ENCODE assay signal across 8 cellular contexts in the genomic region with DNA sequence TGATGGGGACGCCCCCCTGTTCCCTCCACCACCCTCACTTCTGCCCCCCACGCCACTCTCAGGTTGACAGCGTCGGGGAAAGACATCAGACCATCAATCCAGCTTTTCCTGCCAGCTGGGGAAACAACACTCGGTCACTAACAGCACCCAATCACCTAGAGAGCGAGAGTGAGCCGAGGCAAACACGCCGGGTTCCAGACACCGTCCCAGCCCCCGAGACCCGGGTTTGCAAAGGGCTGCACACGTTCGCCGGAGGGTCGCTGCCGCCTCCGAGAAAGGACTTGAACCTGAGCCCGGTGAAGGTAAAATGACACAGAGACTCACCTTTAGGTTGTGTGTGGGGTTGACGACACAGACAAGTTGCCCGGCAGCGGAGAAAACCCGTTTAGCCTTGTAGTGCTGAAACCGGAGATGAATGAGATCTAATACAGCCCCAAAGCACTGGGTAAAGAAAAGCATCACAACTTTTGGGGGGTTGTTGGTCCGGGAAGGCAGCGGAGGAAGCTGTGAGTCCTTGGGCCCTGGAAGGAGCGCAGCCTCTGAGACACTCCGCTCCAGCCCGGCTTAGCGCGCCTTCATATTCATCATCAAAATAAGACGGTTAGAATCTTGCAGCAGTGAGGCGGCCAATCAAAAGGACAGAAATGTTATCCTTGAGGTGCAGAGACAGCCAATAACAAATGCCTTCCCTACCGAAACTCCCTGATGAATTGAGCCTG. TPM values are rescaled to one million over a fixed set of nuclear protein-coding genes. Genes with fewer than 3 reads are reported as not detected.
DNase-seq lines count a peak whose midpoint lies in the region; ATAC-seq and TF ChIP-seq lines count a peak whose summit lies in the region.

A gene with protein sequence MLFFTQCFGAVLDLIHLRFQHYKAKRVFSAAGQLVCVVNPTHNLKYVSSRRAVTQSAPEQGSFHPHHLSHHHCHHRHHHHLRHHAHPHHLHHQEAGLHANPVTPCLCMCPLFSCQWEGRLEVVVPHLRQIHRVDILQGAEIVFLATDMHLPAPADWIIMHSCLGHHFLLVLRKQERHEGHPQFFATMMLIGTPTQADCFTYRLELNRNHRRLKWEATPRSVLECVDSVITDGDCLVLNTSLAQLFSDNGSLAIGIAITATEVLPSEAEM (minus strand): TSS at position 583 of the 719 bp plus-strand sequence. CDS start 124 bp downstream, at position 459.

- CTCF ChIA-PET in mammary epithelial cell (lab: Charles Lee; ENCODE audit: low non-redundant PET) = interaction anchor here (0.6 kb wide), 1 partner anchor 172 kb away, joined by 4 read pairs; no protein-coding TSS in a partner anchor

- BruUV-seq in mammary epithelial cell (replicated peaks; lab: Mats Ljungman, UMichigan) = no TSS peak

- WGBS in mammary epithelial cell (ENCODE audit: low coverage, missing lambda C conversion rate) = 74% methylated on average over 30 of the region's 34 CpGs
- 4% methylated on average over 29 of the region's 34 CpGs for WGBS in right lobe of liver (ENCODE audit: insufficient coverage, low coverage, low lambda C conversion rate, missing lambda C conversion rate)

- TF ChIP-seq CTCF in mammary epithelial cell (conservative IDR thresholded peaks at IDR 0.05 in 1 of 2, IDR thresholded peaks at IDR 0.05 in 1 of 2; ENCODE audit: extremely low read depth in 1 of 2, insufficient read depth in 1 of 2, low read depth in 1 of 2, low read length in 2 of 2) (no peak), right lobe of liver (IDR thresholded peaks at IDR 0.05) (no peak)

- H3K79me2 ChIP-seq in mammary epithelial cell (ENCODE audit: insufficient read depth, low read length) = no peaks in the 10 kb centered on the region

- H3K27me3 ChIP-seq in mammary epithelial cell (ENCODE audit: insufficient read depth, low read length) (peaks cover 6% of the 10 kb centered on the region), right lobe of liver (peaks cover 5 to 9% of the 10 kb centered on the region in 2 donors), subcutaneous abdominal adipose tissue (ENCODE audit: control insufficient read depth in 5 of 5, insufficient read depth in 4 of 5, low read length in 5 of 5) (peaks cover 15 to 51% (median 47%) of the 10 kb centered on the region in 5 donors)

- H3K9ac ChIP-seq in mammary epithelial cell (ENCODE audit: insufficient read depth, low read length) (no peak within 1 kb of the TSS), subcutaneous abdominal adipose tissue (ENCODE audit: low read length in 5 of 5) (peak within 1 kb of the TSS in 1 of 5 donors; percentile 15)

- in situ Hi-C loops in mammary epithelial cell (cut with MboI; ENCODE audit: low sequenced_read_pairs in 2 of 2) = no loop called here

- H3K4me2 ChIP-seq in mammary epithelial cell (ENCODE audit: insufficient read depth, low read depth, low read length) = peak within 1 kb of the TSS; percentile 15

- intact Hi-C loops in mammary epithelial cell (cut with micrococcal nuclease) = no loop called here
- intact Hi-C loops in right lobe of liver (cut with DNase I) = no loop called here
- intact Hi-C loops in left colon (cut with DNase I, micrococcal nuclease) = no loop called here

- peak; percentile 11 to 46 (median 26) for DNase-seq in stimulated activated naive CD4-positive, alpha-beta T cell (lab: John Stamatoyannopoulos, UW)
- no peak for DNase-seq in stimulated activated naive CD4-positive, alpha-beta T cell treated with Interleukin-2 at 50 U/mL for 16 hours (lab: John Stamatoyannopoulos, UW)
- DNase-seq in mammary epithelial cell (peak; percentile 71), right lobe of liver (no peak), SIG-M5 treated with dmso at 0.1 percent for 504 hours (lab: John Stamatoyannopoulos, UW; ENCODE audit: unreplicated experiment) (no peak), iPS-NIHi11 (ENCODE audit: low spot score) (no peak), left colon (no peak)

- H3K4me1 ChIP-seq in mammary epithelial cell (ENCODE audit: insufficient read depth, low read length) (no peaks in the 10 kb centered on the region), right lobe of liver (peaks cover 0 to 6% (median under 1%) of the 10 kb centered on the region in 4 donors), subcutaneous abdominal adipose tissue (ENCODE audit: control insufficient read depth in 5 of 5, insufficient read depth in 5 of 5, low read length in 5 of 5) (peaks cover 2 to 31% (median 20%) of the 10 kb centered on the region in 5 donors)

- peak within 1 kb of the TSS; percentile 15 for H2AFZ ChIP-seq in mammary epithelial cell (ENCODE audit: low read depth, low read length)

- no peaks in the 10 kb centered on the region for H3K36me3 ChIP-seq in mammary epithelial cell (ENCODE audit: insufficient read depth, low read length)
- H3K36me3 ChIP-seq in right lobe of liver = no peaks in the 10 kb centered on the region
- no peaks in the 10 kb centered on the region for H3K36me3 ChIP-seq in subcutaneous abdominal adipose tissue (ENCODE audit: control insufficient read depth in 5 of 5, insufficient read depth in 5 of 5, low read length in 5 of 5)

- peak in 3 of 4 donors; percentile 8 to 28 (median 12) for ATAC-seq in right lobe of liver
- ATAC-seq in left colon = no peak

- no peaks in the 10 kb centered on the region for H3K9me3 ChIP-seq in mammary epithelial cell (replicated peaks; ENCODE audit: insufficient read depth, low read length)
- H3K9me3 ChIP-seq in right lobe of liver = no peaks in the 10 kb centered on the region
- peaks cover 0 to 7% (median 3%) of the 10 kb centered on the region in 5 donors for H3K9me3 ChIP-seq in subcutaneous abdominal adipose tissue (ENCODE audit: control insufficient read depth in 5 of 5, low read length in 5 of 5)

- no peak for TF ChIP-seq POLR2A in right lobe of liver (IDR thresholded peaks at IDR 0.05)

- H3K27ac ChIP-seq in mammary epithelial cell (ENCODE audit: insufficient read depth, low read depth, low read length) = no peak within 1 kb of the TSS
- H3K27ac ChIP-seq in right lobe of liver = no peak within 1 kb of the TSS
- no peak within 1 kb of the TSS for H3K27ac ChIP-seq in subcutaneous abdominal adipose tissue (ENCODE audit: low read depth, low read length)

- dilution Hi-C loops in mammary epithelial cell (cut with HindIII; ENCODE audit: low sequenced_read_pairs) = no loop called here

- no peak within 1 kb of the TSS for H3K4me3 ChIP-seq in mammary epithelial cell (replicated peaks in 1 of 3; ENCODE audit: insufficient read depth in 1 of 3, low read depth in 2 of 3, low read length in 3 of 3)
- no peak within 1 kb of the TSS for H3K4me3 ChIP-seq in right lobe of liver
- peak within 1 kb of the TSS in 4 of 5 donors; percentile 30 to 48 (median 36) for H3K4me3 ChIP-seq in subcutaneous abdominal adipose tissue (ENCODE audit: low read depth in 1 of 5, low read length in 5 of 5)

- H4K20me1 ChIP-seq in mammary epithelial cell (ENCODE audit: insufficient read depth, low read length) = no peaks in the 10 kb centered on the region

RNA-seq across cellular contexts. Expression of the gene that starts here (rescaled TPM):
- total RNA-seq in mammary epithelial cell = under 1 TPM in 1 of 2 donors, not detected in 1; under 0.01 TPM
- polyA plus RNA-seq in mammary epithelial cell = not detected
- not detected for polyA minus RNA-seq in mammary epithelial cell
- total RNA-seq in right lobe of liver = not detected
- total RNA-seq in left colon = not detected

Comparison
In these comparisons a context has a peak if more than half of its experiments do, and no peak if none do; other contexts are left out.
1. DNase-seq: peak in stimulated activated naive CD4-positive, alpha-beta T cell (6 of 6); none in stimulated activated naive CD4-positive, alpha-beta T cell treated with Interleukin-2 at 50 U/mL for 16 hours (single experiment), right lobe of liver (0 of 3), SIG-M5 treated with dmso at 0.1 percent for 504 hours (single experiment), iPS-NIHi11 (single experiment) and left colon (0 of 2).
2. Peak in DNase-seq and H3K4me2 ChIP-seq in mammary epithelial cell; RNA of the gene not detected or under 1 TPM.
3. Peak in ATAC-seq in right lobe of liver; RNA of the gene not detected or under 1 TPM.
4. H3K4me3 ChIP-seq: peak in subcutaneous abdominal adipose tissue (4 of 5); none in mammary epithelial cell (0 of 3) and right lobe of liver (0 of 3).